1 cellular context compared by ENCODE assay signal in the genomic region with DNA sequence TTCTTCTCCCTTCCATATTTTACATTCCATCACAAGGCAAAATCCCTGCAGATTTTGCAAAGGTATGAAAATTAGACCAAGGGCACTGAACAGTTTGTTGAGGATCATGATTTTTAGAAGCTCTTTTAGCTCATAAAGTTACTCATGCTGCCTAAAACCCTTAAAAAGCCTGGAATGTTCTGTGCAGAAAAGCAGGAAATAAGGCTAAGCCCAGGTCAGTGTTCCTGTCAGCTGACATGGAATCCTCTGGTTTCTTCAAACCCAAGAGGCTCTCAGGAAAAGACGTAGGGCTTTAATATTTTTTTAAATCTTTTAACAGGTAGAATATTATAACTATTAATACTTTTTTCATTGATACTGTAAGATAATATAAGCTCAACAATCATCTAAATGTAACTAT.
TF ChIP-seq lines count a peak whose summit lies in the region.

No MANE protein-coding gene starts in this region.

TF ChIP-seq in endothelial cell of umbilical vein, 7 proteins besides CTCF, POLR2A, EP300 and RAD21 (continued from another document):
- TF ChIP-seq, protein P1, sequence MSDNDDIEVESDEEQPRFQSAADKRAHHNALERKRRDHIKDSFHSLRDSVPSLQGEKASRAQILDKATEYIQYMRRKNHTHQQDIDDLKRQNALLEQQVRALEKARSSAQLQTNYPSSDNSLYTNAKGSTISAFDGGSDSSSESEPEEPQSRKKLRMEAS (IDR thresholded peaks at IDR 0.05; ENCODE audit: insufficient read depth, insufficient read length) = no peak
- TF ChIP-seq FOS (IDR thresholded peaks at IDR 0.05; ENCODE audit: borderline replicate concordance, insufficient read depth, low read length) = no peak
- no peak for TF ChIP-seq EZH2 (IDR thresholded peaks at IDR 0.05; ENCODE audit: borderline replicate concordance, low read depth, low read length, severe bottlenecking)
- TF ChIP-seq JUN (IDR thresholded peaks at IDR 0.05; ENCODE audit: borderline replicate concordance, insufficient read depth, insufficient read length, low read depth) = no peak
